Comparison of ENCODE assay signal across 9 cellular contexts in genomic region chr5:93570294-93571110, GRCh38. TPM values are rescaled to one million over a fixed set of nuclear protein-coding genes. Genes with fewer than 3 reads are reported as not detected.
A peak's percentile ranks its signal among the peaks of the same experiment; 100 is the strongest.
DNase-seq lines count a peak whose midpoint lies in the region; ATAC-seq and TF ChIP-seq lines count a peak whose summit lies in the region.
"Had no signal": no experiment of that assay in that cellular context is flagged by ENCODE, and none has a peak within 500 bp of the region (broad histone marks: within the 10 kb centered on the region; RNA-seq: fewer than 3 reads in every experiment).

No MANE protein-coding gene starts in this region.

- TF ChIP-seq POLR2A in NB4 (IDR thresholded peaks at IDR 0.05; ENCODE audit: extremely low read depth, insufficient read length), result no peak
- TF ChIP-seq POLR2A in suprapubic skin (IDR thresholded peaks at IDR 0.05), result no peak

- H3K9me3 ChIP-seq in suprapubic skin, result no peaks in the 10 kb centered on the region

- TF ChIP-seq CTCF in NB4 (IDR thresholded peaks at IDR 0.05; ENCODE audit: low read depth, low read length) (no peak), suprapubic skin (IDR thresholded peaks at IDR 0.05) (no peak)

- H3K9me3 Mint-ChIP-seq in activated naive CD4-positive, alpha-beta T cell treated with anti-CD3 and anti-CD28 coated beads, Interleukin-2, amount 50 U/mL, for 24 hours, result no peaks in the 10 kb centered on the region

- H3K27me3 ChIP-seq in suprapubic skin, result peaks cover 72% of the 10 kb centered on the region

- H3K4me3 Mint-ChIP-seq in activated naive CD4-positive, alpha-beta T cell treated with anti-CD3 and anti-CD28 coated beads, Interleukin-2, amount 50 U/mL, for 24 hours, result peak overlapping the region; percentile 20

- ATAC-seq in GM18861 (IDR thresholded peaks at IDR 0.05; ENCODE audit: unreplicated experiment), result no peak
- ATAC-seq in HG02840 (IDR thresholded peaks at IDR 0.05; ENCODE audit: low FRiP score, unreplicated experiment), result no peak

- TF ChIP-seq EP300 in suprapubic skin (IDR thresholded peaks at IDR 0.05), result no peak

- H3K4me1 ChIP-seq in suprapubic skin, result peaks cover 23% of the 10 kb centered on the region

- H3K36me3 ChIP-seq in suprapubic skin, result no peaks in the 10 kb centered on the region

- 55% methylated on average over 14 of the region's 69 CpGs for WGBS in suprapubic skin

- H3K36me3 Mint-ChIP-seq in activated naive CD4-positive, alpha-beta T cell treated with anti-CD3 and anti-CD28 coated beads, Interleukin-2, amount 50 U/mL, for 24 hours, result no peaks in the 10 kb centered on the region

- no peak for DNase-seq in activated naive CD4-positive, alpha-beta T cell (lab: John Stamatoyannopoulos, UW)
- DNase-seq in NB4 (ENCODE audit: low read depth) (peak; percentile 81), iPS-NIHi11 (ENCODE audit: low spot score) (peak; percentile 59), suprapubic skin (ENCODE audit: low spot score in 2 of 2) (peak in 1 of 2 donors; percentile 60), NCI-H1092 treated with DMSO at 0.1 percent for 48 hours (lab: John Stamatoyannopoulos, UW) (no peak)

- H3K27me3 Mint-ChIP-seq in activated naive CD4-positive, alpha-beta T cell treated with anti-CD3 and anti-CD28 coated beads, Interleukin-2, amount 50 U/mL, for 24 hours, result peaks cover 65% of the 10 kb centered on the region

- H3K27ac ChIP-seq in suprapubic skin, result no peak overlapping the region

- H3K4me1 Mint-ChIP-seq in activated naive CD4-positive, alpha-beta T cell treated with anti-CD3 and anti-CD28 coated beads, Interleukin-2, amount 50 U/mL, for 24 hours, result peaks cover 14% of the 10 kb centered on the region

- H3K27ac Mint-ChIP-seq in activated naive CD4-positive, alpha-beta T cell treated with anti-CD3 and anti-CD28 coated beads, Interleukin-2, amount 50 U/mL, for 24 hours, result no peak overlapping the region

- H3K4me3 ChIP-seq in NB4 (ENCODE audit: low read depth, low read length) (no peak overlapping the region), suprapubic skin (peak overlapping the region; percentile 14)

RNA-seq across cellular contexts. Expression of gene NR2F1-AS1, which starts 10.5 kb away (rescaled TPM):
- 1 to 10 TPM in 3 of 4 donors, under 1 TPM in 1; 0.76 to 1.4 (median 1.2) TPM for total RNA-seq in suprapubic skin
- total RNA-seq: OCI-LY7 had no signal

RNA-seq across cellular contexts. Expression of gene NR2F1, which starts 12.5 kb away (rescaled TPM):
- total RNA-seq in suprapubic skin, result 1 to 10 TPM in 2 of 4 donors, under 1 TPM in 2; 0.49 to 3.1 (median 1.3) TPM
- total RNA-seq: OCI-LY7 had no signal

Comparison
In these comparisons a context has a peak if more than half of its experiments do, and no peak if none do; other contexts are left out.
1. DNase-seq: peak in NB4 (single experiment) and iPS-NIHi11 (single experiment); none in activated naive CD4-positive, alpha-beta T cell (0 of 4) and NCI-H1092 treated with DMSO at 0.1 percent for 48 hours (single experiment).